12 cellular contexts compared by ENCODE assay signal in the genomic region with DNA sequence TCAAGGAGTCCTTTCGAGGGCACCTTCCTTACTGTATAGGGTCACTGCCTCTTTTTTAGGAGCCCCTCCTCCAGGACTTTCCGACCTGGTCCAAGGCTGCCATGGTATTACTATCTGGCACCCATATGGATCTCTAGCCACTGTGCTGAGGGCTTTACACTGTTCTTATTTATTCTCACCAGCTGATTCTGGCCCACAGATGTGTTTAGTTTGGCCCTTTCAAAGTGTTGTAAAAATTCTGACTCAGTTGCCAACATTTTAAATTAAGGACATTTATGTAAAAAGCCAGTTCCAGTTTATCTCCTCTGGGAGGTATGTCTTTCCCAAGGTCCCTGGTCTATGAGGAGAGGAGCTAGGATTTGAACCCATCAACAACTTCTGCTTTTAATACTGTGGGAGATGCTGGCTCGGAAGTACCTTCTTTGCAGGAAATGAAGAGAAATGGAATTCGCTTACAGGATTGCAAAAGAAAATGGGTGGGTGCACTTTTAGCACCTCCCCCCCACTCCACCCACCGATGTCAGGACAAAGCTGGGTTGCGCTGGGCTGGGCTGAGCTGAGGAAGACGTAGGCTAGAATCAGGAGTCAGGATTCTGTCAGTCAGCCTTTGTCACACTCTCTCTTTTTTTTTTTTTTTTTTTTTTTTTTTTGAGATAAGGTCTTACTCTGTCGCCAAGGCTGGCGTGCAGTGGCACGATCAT. TPM values are rescaled to one million over a fixed set of nuclear protein-coding genes. Genes with fewer than 3 reads are reported as not detected.
A peak's percentile ranks its signal among the peaks of the same experiment; 100 is the strongest.
DNase-seq lines count a peak whose midpoint lies in the region; ATAC-seq, FAIRE-seq and TF ChIP-seq lines count a peak whose summit lies in the region.
"Had no signal": no experiment of that assay in that cellular context is flagged by ENCODE, and none has a peak within 500 bp of the region (broad histone marks: within the 10 kb centered on the region; RNA-seq: fewer than 3 reads in every experiment).

No MANE protein-coding gene starts in this region.

- intact Hi-C loops in CD8-positive, alpha-beta T cell (cut with DNase I, micrococcal nuclease) = no loop called here
- intact Hi-C loops in heart left ventricle (cut with DNase I) = loop anchor here in 1 of 10 donors (5.0 kb wide), 1 partner anchor 34 kb away; no protein-coding TSS in a partner anchor

- peak overlapping the region; percentile 87 for H3K27ac Mint-ChIP-seq in CD8-positive, alpha-beta T cell
- H3K27ac Mint-ChIP-seq in T-cell = peak overlapping the region in 1 of 2 donors; percentile 66

- POLR2A ChIA-PET in CD8-positive, alpha-beta T cell (lab: Charles Lee) = interaction anchor here (1.2 kb wide), 1 partner anchor 161 kb away, joined by 3 read pairs; no protein-coding TSS in a partner anchor
- POLR2A ChIA-PET in T-cell (lab: Charles Lee) = no interaction called here

- TF ChIP-seq CTCF in CD8-positive, alpha-beta T cell (IDR thresholded peaks at IDR 0.05) = no peak
- no peak for TF ChIP-seq CTCF in heart left ventricle (IDR thresholded peaks at IDR 0.05)

- TF ChIP-seq POLR2A in heart left ventricle (IDR thresholded peaks at IDR 0.05) = no peak
- TF ChIP-seq POLR2A in GM12891 (IDR thresholded peaks at IDR 0.05; ENCODE audit: low read depth, low read length) = no peak

- 54 to 62% (median 60%) methylated on average over 10 of the region's 10 CpGs for WGBS in heart left ventricle, 4 donors

- H3K9me3 Mint-ChIP-seq in CD8-positive, alpha-beta T cell = no peaks in the 10 kb centered on the region
- H3K9me3 Mint-ChIP-seq in T-cell = no peaks in the 10 kb centered on the region

- H3K27me3 Mint-ChIP-seq in CD8-positive, alpha-beta T cell (ENCODE audit: low read depth) = no peaks in the 10 kb centered on the region
- no peaks in the 10 kb centered on the region for H3K27me3 Mint-ChIP-seq in T-cell

- peaks cover 32% of the 10 kb centered on the region for H3K36me3 ChIP-seq in CD8-positive, alpha-beta T cell (ENCODE audit: insufficient read depth, low read length)
- H3K36me3 ChIP-seq in heart left ventricle = peaks cover 0 to 36% (median 26%) of the 10 kb centered on the region in 9 donors
- H3K36me3 ChIP-seq in skeletal muscle tissue (ENCODE audit: control insufficient read depth in 3 of 3, insufficient read depth in 3 of 3, low read length in 3 of 3) = peaks cover 21 to 25% (median 22%) of the 10 kb centered on the region in 3 donors

- H3K36me3 Mint-ChIP-seq in CD8-positive, alpha-beta T cell = peaks cover 59% of the 10 kb centered on the region
- peaks cover 26% of the 10 kb centered on the region for H3K36me3 Mint-ChIP-seq in T-cell

- H3K27ac ChIP-seq in CD8-positive, alpha-beta T cell (ENCODE audit: low read depth, low read length) = no peak overlapping the region
- H3K27ac ChIP-seq in heart left ventricle = peak overlapping the region in 7 of 12 donors; percentile 4 to 52 (median 37)
- H3K27ac ChIP-seq in skeletal muscle tissue (ENCODE audit: low read depth, low read length) = peak overlapping the region; percentile 33
- H3K27ac ChIP-seq: SJSA1 had no signal

- no peaks in the 10 kb centered on the region for H3K9me3 ChIP-seq in CD8-positive, alpha-beta T cell (ENCODE audit: low read length)
- no peaks in the 10 kb centered on the region for H3K9me3 ChIP-seq in heart left ventricle
- no peaks in the 10 kb centered on the region for H3K9me3 ChIP-seq in skeletal muscle tissue (ENCODE audit: control insufficient read depth in 3 of 3, low read length in 3 of 3)
- H3K9me3 ChIP-seq: SJSA1 had no signal

- H3K4me1 Mint-ChIP-seq in CD8-positive, alpha-beta T cell (ENCODE audit: low read depth) = peaks cover 94% of the 10 kb centered on the region
- H3K4me1 Mint-ChIP-seq in T-cell = peaks cover 93 to 97% (median 95%) of the 10 kb centered on the region in 3 donors

- no peak overlapping the region for H3K4me3 Mint-ChIP-seq in CD8-positive, alpha-beta T cell
- peak overlapping the region in 2 of 3 donors; percentile 16 to 50 for H3K4me3 Mint-ChIP-seq in T-cell

- no peaks in the 10 kb centered on the region for H3K27me3 ChIP-seq in CD8-positive, alpha-beta T cell (ENCODE audit: insufficient read depth, low read length)
- H3K27me3 ChIP-seq in heart left ventricle (no peaks in the 10 kb centered on the region), skeletal muscle tissue (ENCODE audit: control insufficient read depth in 3 of 3, insufficient read depth in 3 of 3, low read length in 3 of 3) (no peaks in the 10 kb centered on the region)
- H3K27me3 ChIP-seq: SJSA1 had no signal

- no peak for FAIRE-seq in GM12891 (lab: Jason Lieb, UNC)
- FAIRE-seq: endometrium had no signal

- no peak overlapping the region for H3K9ac ChIP-seq in skeletal muscle tissue (ENCODE audit: low read depth in 1 of 3, low read length in 3 of 3)

- peaks cover 94% of the 10 kb centered on the region for H3K4me1 ChIP-seq in CD8-positive, alpha-beta T cell (ENCODE audit: insufficient read depth, low read length)
- H3K4me1 ChIP-seq in heart left ventricle (peaks cover 10 to 70% (median 58%) of the 10 kb centered on the region in 12 donors), skeletal muscle tissue (ENCODE audit: control insufficient read depth in 3 of 3, insufficient read depth in 3 of 3, low read length in 3 of 3) (peaks cover 36 to 55% (median 41%) of the 10 kb centered on the region in 3 donors)

- no peak overlapping the region for H3K4me3 ChIP-seq in CD8-positive, alpha-beta T cell (ENCODE audit: low read depth, low read length)
- no peak overlapping the region for H3K4me3 ChIP-seq in heart left ventricle
- H3K4me3 ChIP-seq in skeletal muscle tissue (ENCODE audit: low read length in 3 of 3) = no peak overlapping the region
- H3K4me3 ChIP-seq: SJSA1 had no signal

- CTCF ChIA-PET in CD8-positive, alpha-beta T cell (lab: Charles Lee) = interaction anchor here (1.1 to 2.1 kb wide), 3 partner anchors 13 to 121 kb away, joined by 4 to 9 read pairs (median 5); a partner anchor contains a TSS
- CTCF ChIA-PET in T-cell (lab: Charles Lee) = interaction anchor here in 1 of 2 donors (0.5 to 1.0 kb wide), 2 partner anchors 54 to 388 kb away, joined by 3 read pairs; no protein-coding TSS in a partner anchor

- ATAC-seq in CD8-positive, alpha-beta T cell = no peak
- ATAC-seq in T-cell (replicated peaks in 1 of 4) (no peak), heart left ventricle (peak in 3 of 4 donors; percentile 62 to 74 (median 74)), GM19463 (IDR thresholded peaks at IDR 0.05; ENCODE audit: unreplicated experiment) (no peak)

- no peak for DNase-seq in CD8-positive, alpha-beta T cell
- DNase-seq in T-cell (no peak), heart left ventricle (peak in 4 of 5 donors; percentile 49 to 79 (median 62)), inferior parietal cortex (ENCODE audit: extremely low spot score) (no peak), GM12891 (ENCODE audit: insufficient read length, low spot score) (no peak)
- no peak for DNase-seq in activated CD4-positive, CD25-positive, alpha-beta regulatory T cell (lab: John Stamatoyannopoulos, UW)
- DNase-seq: activated naive CD4-positive, alpha-beta T cell treated with Interleukin-2 at 50 U/mL for 16 hours; Calu3 had no signal

TF ChIP-seq in GM12891, 5 proteins besides CTCF, POLR2A, EP300 and RAD21:
- TF ChIP-seq TAF1 (IDR thresholded peaks at IDR 0.05; ENCODE audit: low read depth, low read length) (no peak), PAX5 (IDR thresholded peaks at IDR 0.05; ENCODE audit: insufficient read depth, low read length, severe bottlenecking) (no peak), SPI1 (IDR thresholded peaks at IDR 0.05; ENCODE audit: low read depth, low read length) (no peak), POLR2AphosphoS5 (IDR thresholded peaks at IDR 0.05; ENCODE audit: low read depth, low read length) (no peak), POU2F2 (IDR thresholded peaks at IDR 0.05; ENCODE audit: low read depth, low read length) (no peak)

RNA-seq across cellular contexts. Expression of a gene that starts 7.8 kb away (rescaled TPM):
- total RNA-seq in CD8-positive, alpha-beta T cell = 100 to 1,000 TPM; 126 to 133 TPM
- 100 to 1,000 TPM; 163 to 263 (median 239) TPM for total RNA-seq in T-cell
- total RNA-seq in heart left ventricle = 10 to 100 TPM; 22.8 to 54.8 (median 33.9) TPM
- polyA plus RNA-seq in heart left ventricle = 10 to 100 TPM in 1 of 2 donors, 1 to 10 TPM in 1; 8.3 to 17.1 TPM
- 1.6 TPM for total RNA-seq in skeletal muscle tissue
- 19.6 TPM for polyA plus RNA-seq in GM12891 (2012; ENCODE audit: low read depth, missing spikeins)

Comparison
In these comparisons a context has a peak if more than half of its experiments do, and no peak if none do; other contexts are left out.
1. ATAC-seq: peak in heart left ventricle (3 of 4); none in CD8-positive, alpha-beta T cell (single experiment), T-cell (0 of 4) and GM19463 (single experiment).
2. DNase-seq: peak in heart left ventricle (4 of 5); none in CD8-positive, alpha-beta T cell (0 of 7), T-cell (0 of 34), activated CD4-positive, CD25-positive, alpha-beta regulatory T cell (0 of 4), inferior parietal cortex (single experiment) and GM12891 (single experiment).